In genomic region chr1:202888507-202889360, GRCh38 we compare ENCODE assay signal across 8 cellular contexts. TPM values are rescaled to one million over a fixed set of nuclear protein-coding genes. Genes with fewer than 3 reads are reported as not detected.
A peak's percentile ranks its signal among the peaks of the same experiment; 100 is the strongest.
DNase-seq lines count a peak whose midpoint lies in the region; FAIRE-seq and TF ChIP-seq lines count a peak whose summit lies in the region.

RABIF (minus strand) TSS chr1:202889149; CDS start chr1:202889098, 51 bp downstream.

- TF ChIP-seq EP300 in suprapubic skin (IDR thresholded peaks at IDR 0.05), result no peak

- H3K36me3 ChIP-seq in suprapubic skin, result peaks cover 30% of the 10 kb centered on the region

- FAIRE-seq in frontal cortex (lab: Jason Lieb, UNC), result no peak

- peaks cover 19% of the 10 kb centered on the region for H3K4me1 ChIP-seq in suprapubic skin

- H3K4me3 ChIP-seq in suprapubic skin, result peak within 1 kb of the TSS; percentile 84

- peak in 1 of 2 donors; percentile 23 for TF ChIP-seq CTCF in suprapubic skin (IDR thresholded peaks at IDR 0.05)

- peak; percentile 99 for DNase-seq in GM03348 (ENCODE audit: low spot score)
- DNase-seq in HEK293T (ENCODE audit: extremely low spot score), result peak; percentile 100
- DNase-seq in MV-4-11 (lab: John Stamatoyannopoulos, UW), result peak; percentile 96
- DNase-seq in SK-MEL-5 (ENCODE audit: low read depth, low spot score), result peak; percentile 96
- DNase-seq in activated naive CD4-positive, alpha-beta T cell treated with Interleukin-2 at 50 U/mL for 16 hours, result peak; percentile 98
- peak; percentile 88 to 90 for DNase-seq in frontal cortex (ENCODE audit: low spot score in 2 of 2)
- peak; percentile 61 for DNase-seq in non-pigmented ciliary epithelial cell (ENCODE audit: low read depth)
- peak; percentile 97 for DNase-seq in suprapubic skin (ENCODE audit: low spot score in 2 of 2)

- H3K27ac ChIP-seq in suprapubic skin, result peak within 1 kb of the TSS; percentile 92

- no peaks in the 10 kb centered on the region for H3K27me3 ChIP-seq in suprapubic skin

- CTCF ChIA-PET in HEK293T (lab: Yijun Ruan, JAX), result no interaction called here

- TF ChIP-seq POLR2A in suprapubic skin (IDR thresholded peaks at IDR 0.05), result peak in 1 of 2 donors; percentile 60

- 0% methylated on average over 20 of the region's 85 CpGs for WGBS in suprapubic skin

- no peaks in the 10 kb centered on the region for H3K9me3 ChIP-seq in suprapubic skin

- in situ Hi-C loops in SK-MEL-5 (cut with HindIII; ENCODE audit: low pct_unique_long_range_greater_than_20kb, low sequenced_read_pairs), result no loop called here

- POLR2A ChIA-PET in HEK293T (lab: Yijun Ruan, JAX), result interaction anchor here (1.0 to 1.5 kb wide), 8 partner anchors 10 to 137 kb away, joined by 4 to 7 read pairs (median 6); partner anchors contain the start of genes KLHL12, PPFIA4 and TMEM183A

TF ChIP-seq in HEK293T, 16 proteins besides CTCF, POLR2A, EP300 and RAD21:
- TF ChIP-seq CTBP1 (IDR thresholded peaks at IDR 0.05; ENCODE audit: borderline replicate concordance) (no peak), FOXM1 (IDR thresholded peaks at IDR 0.05; ENCODE audit: borderline replicate concordance) (peak; percentile 34; the same call in 1 of the 2 replicates), BHLHE40 (IDR thresholded peaks at IDR 0.05; ENCODE audit: borderline replicate concordance) (no peak), ARNT (IDR thresholded peaks at IDR 0.05) (no peak), LEF1 (IDR thresholded peaks at IDR 0.05; ENCODE audit: borderline replicate concordance) (0 out of 2 replicates have a peak, but pooled peaks have one; percentile 36), ELF4 (IDR thresholded peaks at IDR 0.05) (peak; percentile 79), HDGF (IDR thresholded peaks at IDR 0.05; ENCODE audit: borderline replicate concordance) (peak; percentile 74; the same call in 1 of the 2 replicates)
- TF ChIP-seq, protein P1, sequence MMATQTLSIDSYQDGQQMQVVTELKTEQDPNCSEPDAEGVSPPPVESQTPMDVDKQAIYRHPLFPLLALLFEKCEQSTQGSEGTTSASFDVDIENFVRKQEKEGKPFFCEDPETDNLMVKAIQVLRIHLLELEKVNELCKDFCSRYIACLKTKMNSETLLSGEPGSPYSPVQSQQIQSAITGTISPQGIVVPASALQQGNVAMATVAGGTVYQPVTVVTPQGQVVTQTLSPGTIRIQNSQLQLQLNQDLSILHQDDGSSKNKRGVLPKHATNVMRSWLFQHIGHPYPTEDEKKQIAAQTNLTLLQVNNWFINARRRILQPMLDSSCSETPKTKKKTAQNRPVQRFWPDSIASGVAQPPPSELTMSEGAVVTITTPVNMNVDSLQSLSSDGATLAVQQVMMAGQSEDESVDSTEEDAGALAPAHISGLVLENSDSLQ (IDR thresholded peaks at IDR 0.05), result peak; percentile 45

RNA-seq across cellular contexts. Expression of gene RABIF, which starts in this region (rescaled TPM):
- total RNA-seq in SK-MEL-5 (2014; rRNA removed; shearing (Covaris generic)), result 6.6 and 7.7 TPM in 2 replicates
- 7.9 and 10.1 TPM in 2 replicates for polyA plus RNA-seq in SK-MEL-5 (2015; cell fraction: cytosol; rRNA removed)
- 5.8 and 8.2 TPM in 2 replicates for polyA plus RNA-seq in SK-MEL-5 (2015; cell fraction: nucleus; rRNA removed)
- total RNA-seq in frontal cortex (15.5 TPM), suprapubic skin (10 to 100 TPM in 3 of 4 donors, 1 to 10 TPM in 1; 5.1 to 11.2 (median 10.6) TPM)

Comparison
In these comparisons a context has a peak if more than half of its experiments do, and no peak if none do; other contexts are left out.
1. Peak in every context shown above with its lines: DNase-seq, H3K4me3 ChIP-seq and H3K27ac ChIP-seq.